Comparison of ENCODE assay signal across 17 cellular contexts in genomic region chr6:143936986-143937765, GRCh38.
"Had no signal": no experiment of that assay in that cellular context is flagged by ENCODE, and none has a peak within 500 bp of the region (broad histone marks: within the 10 kb centered on the region; RNA-seq: fewer than 3 reads in every experiment).

No MANE protein-coding gene starts in this region.

- H3K36me3 ChIP-seq: esophagus squamous epithelium, left lung, thoracic aorta had no signal

- DNase-seq: activated CD4-positive, alpha-beta T cell treated with anti-CD3 and anti-CD28 coated beads for 36 hours; activated CD8-positive, alpha-beta memory T cell treated with anti-CD3 and anti-CD28 coated beads, Interleukin-2, amount 50 U/mL, for 4 hours; activated CD8-positive, alpha-beta T cell treated with anti-CD3 and anti-CD28 coated beads for 36 hours; activated gamma-delta T cell treated with Interleukin-2 at 50 U/mL for 16 hours; activated T-cell treated with anti-CD3 and anti-CD28 coated beads, Interleukin-2, amount 50 U/mL, for 72 hours; dorsolateral prefrontal cortex; esophagus squamous epithelium; glutamatergic neuron; islet precursor cell; left lung; mesenchymal stem cell; nephron progenitor cell; stimulated activated CD4-positive, alpha-beta T cell treated with anti-CD3 and anti-CD28 coated beads, Interleukin-4, amount 100 ng/mL, for 4 hours; stimulated activated naive CD8-positive, alpha-beta T cell treated with anti-CD3 and anti-CD28 coated beads, Interleukin-15, amount 100 ng/mL, for 72 hours; T-helper 9 cell had no signal

- H3K27me3 ChIP-seq: dorsolateral prefrontal cortex, esophagus squamous epithelium, left lung had no signal

- H3K27me3 Mint-ChIP-seq: activated CD4-positive, alpha-beta T cell treated with anti-CD3 and anti-CD28 coated beads for 36 hours; activated CD8-positive, alpha-beta T cell treated with anti-CD3 and anti-CD28 coated beads for 36 hours; stimulated activated naive CD8-positive, alpha-beta T cell treated with anti-CD3 and anti-CD28 coated beads, Interleukin-15, amount 100 ng/mL, for 72 hours had no signal

- H3K4me3 Mint-ChIP-seq: activated CD4-positive, alpha-beta T cell treated with anti-CD3 and anti-CD28 coated beads for 36 hours; activated CD8-positive, alpha-beta T cell treated with anti-CD3 and anti-CD28 coated beads for 36 hours; activated T-cell treated with anti-CD3 and anti-CD28 coated beads, Interleukin-2, amount 50 U/mL, for 72 hours; nephron progenitor cell; stimulated activated naive CD8-positive, alpha-beta T cell treated with anti-CD3 and anti-CD28 coated beads, Interleukin-15, amount 100 ng/mL, for 72 hours had no signal

- ATAC-seq: activated CD4-positive, alpha-beta T cell treated with anti-CD3 and anti-CD28 coated beads for 36 hours; activated CD8-positive, alpha-beta T cell treated with anti-CD3 and anti-CD28 coated beads for 36 hours; activated T-cell treated with anti-CD3 and anti-CD28 coated beads, Interleukin-2, amount 50 U/mL, for 72 hours; left lung; stimulated activated naive CD8-positive, alpha-beta T cell treated with anti-CD3 and anti-CD28 coated beads, Interleukin-15, amount 100 ng/mL, for 72 hours had no signal

- H3K9me3 ChIP-seq: esophagus squamous epithelium, thoracic aorta had no signal

- H3K4me3 ChIP-seq: dorsolateral prefrontal cortex, esophagus squamous epithelium, left lung, thoracic aorta had no signal

- H3K27ac Mint-ChIP-seq: activated CD4-positive, alpha-beta T cell treated with anti-CD3 and anti-CD28 coated beads for 36 hours; activated CD8-positive, alpha-beta T cell treated with anti-CD3 and anti-CD28 coated beads for 36 hours; activated T-cell treated with anti-CD3 and anti-CD28 coated beads, Interleukin-2, amount 50 U/mL, for 72 hours; nephron progenitor cell; stimulated activated naive CD8-positive, alpha-beta T cell treated with anti-CD3 and anti-CD28 coated beads, Interleukin-15, amount 100 ng/mL, for 72 hours had no signal

- H3K27ac ChIP-seq: dorsolateral prefrontal cortex, esophagus squamous epithelium, left lung, thoracic aorta, VCaP had no signal

- H3K4me1 ChIP-seq: left lung had no signal
